Comparison of ENCODE assay signal across 29 cellular contexts in genomic region chr17:80688994-80689635, GRCh38.
A peak's percentile ranks its signal among the peaks of the same experiment; 100 is the strongest.
DNase-seq lines count a peak whose midpoint lies in the region; ATAC-seq, FAIRE-seq and TF ChIP-seq lines count a peak whose summit lies in the region.
"Had no signal": no experiment of that assay in that cellular context is flagged by ENCODE, and none has a peak within 500 bp of the region (broad histone marks: within the 10 kb centered on the region; RNA-seq: fewer than 3 reads in every experiment).

No MANE protein-coding gene starts in this region.

- H3K4me1 ChIP-seq in K562 (replicated peaks in 1 of 2; ENCODE audit: control insufficient read depth in 2 of 2, insufficient read depth in 2 of 2, low read length in 2 of 2), result peaks cover 19 to 20% of the 10 kb centered on the region in 2 experiments; a peak in 4 of 5 replicates
- H3K4me1 ChIP-seq in smooth muscle cell (ENCODE audit: low read depth), result no peaks in the 10 kb centered on the region
- H3K4me1 ChIP-seq: heart right ventricle, prostate gland, sigmoid colon had no signal

- peaks cover 54% of the 10 kb centered on the region for H4K20me1 ChIP-seq in K562 (replicated peaks; ENCODE audit: control insufficient read depth, insufficient read depth, low read length)
- peaks cover 72% of the 10 kb centered on the region for H4K20me1 ChIP-seq in smooth muscle cell (ENCODE audit: low read depth)

- H3K9me3 ChIP-seq in K562 (replicated peaks; ENCODE audit: control insufficient read depth, insufficient read depth, low read depth, low read length) (no peaks in the 10 kb centered on the region), smooth muscle cell (replicated peaks; ENCODE audit: low read depth) (no peaks in the 10 kb centered on the region)
- H3K9me3 ChIP-seq: heart right ventricle, prostate gland, sigmoid colon, tibial nerve had no signal

- peaks cover 5% of the 10 kb centered on the region for H3K9me1 ChIP-seq in K562 (ENCODE audit: control insufficient read depth, insufficient read depth, low read length)

- H3K27ac ChIP-seq in K562 (ENCODE audit: extremely low read depth, low read depth, low read length) (no peak overlapping the region), smooth muscle cell (ENCODE audit: low read depth) (no peak overlapping the region)
- H3K27ac ChIP-seq: brain microvascular endothelial cell, heart right ventricle, prostate gland, sigmoid colon, tibial nerve had no signal

- TF ChIP-seq POLR2A in K562 (conservative IDR thresholded peaks at IDR 0.05), result no peak

- peak overlapping the region; percentile 54 for H3K4me2 ChIP-seq in K562 (ENCODE audit: insufficient read depth, low read length)
- H3K4me2 ChIP-seq in smooth muscle cell, result peak overlapping the region; percentile 20

- H3K9ac ChIP-seq in K562 (ENCODE audit: insufficient read depth in 1 of 2, low read depth in 2 of 2, low read length in 2 of 2) (no peak overlapping the region), smooth muscle cell (ENCODE audit: low read depth) (no peak overlapping the region)

- TF ChIP-seq RAD21 in K562 (CRISPR knock-in tag; conservative IDR thresholded peaks at IDR 0.05 in 1 of 2, IDR thresholded peaks at IDR 0.05 in 1 of 2), result peak in 1 of 2 experiments; percentile 33; a peak in 2 of 4 replicates

- POLR2A ChIA-PET in K562 (lab: Yijun Ruan, JAX), result interaction anchor here (1.0 to 1.4 kb wide), 2 partner anchors 10 to 14 kb away, joined by 3 to 4 read pairs; no protein-coding TSS in a partner anchor

- peaks cover 5% of the 10 kb centered on the region for H3F3A ChIP-seq in smooth muscle cell (ENCODE audit: low read depth)

- H2AFZ ChIP-seq in K562 (ENCODE audit: low read depth, low read length) (no peak overlapping the region), smooth muscle cell (ENCODE audit: low read depth) (no peak overlapping the region)

- under 1% methylated on average over 15 of the region's 15 CpGs for WGBS in K562 (ENCODE audit: insufficient coverage, low coverage, missing lambda C conversion rate)
- 64% methylated on average over 15 of the region's 15 CpGs for WGBS in smooth muscle cell (ENCODE audit: low lambda C conversion rate)

- DNase-seq in NCI-H510A treated with DMSO at 0.1 percent for 48 hours (lab: John Stamatoyannopoulos, UW) (peak; percentile 53), NCI-H510A (lab: John Stamatoyannopoulos, UW) (no peak), OCI-M1 (lab: John Stamatoyannopoulos, UW) (peak; percentile 91), K562 (ENCODE audit: extremely low read depth in 1 of 4, low spot score in 3 of 4) (peak; percentile 73 to 90 (median 84)), smooth muscle cell (lab: John Stamatoyannopoulos, UW; ENCODE audit: unreplicated experiment) (no peak), GM20000 (ENCODE audit: low spot score) (no peak), 8988T (no peak)
- DNase-seq: activated CD4-positive, alpha-beta T cell treated with anti-CD3 and anti-CD28 coated beads for 1 hour; activated CD8-positive, alpha-beta T cell treated with anti-CD3 and anti-CD28 coated beads, Interleukin-2, amount 10 ng/mL, durations not matched to agents 7 days and 5 days; activated naive CD4-positive, alpha-beta T cell treated with anti-CD3 and anti-CD28 coated beads, Interleukin-2, amount 50 U/mL, for 16 hours; AML-193; amniotic stem cell; brain microvascular endothelial cell; CD4-positive, CD25-positive, alpha-beta regulatory T cell; cerebellar nuclear complex; foreskin melanocyte; heart right ventricle; KG1; NCI-H1105; NCI-H526 treated with DMSO at 0.1 percent for 48 hours; RPMI8226; sigmoid colon; stimulated activated CD4-positive, alpha-beta T cell treated with anti-CD3 and anti-CD28 coated beads, Interleukin-4, amount 100 ng/mL, for 24 hours; T-cell had no signal

- H3K27me3 ChIP-seq in K562 (ENCODE audit: control insufficient read depth in 2 of 2, insufficient read depth in 2 of 2, low read length in 2 of 2), result no peaks in the 10 kb centered on the region; a peak in 1 of 5 replicates
- no peaks in the 10 kb centered on the region for H3K27me3 ChIP-seq in smooth muscle cell (ENCODE audit: low read depth)
- H3K27me3 ChIP-seq: brain microvascular endothelial cell, heart right ventricle, sigmoid colon, tibial nerve had no signal

- TF ChIP-seq CTCF in K562 (IDR thresholded peaks at IDR 0.05 in 2 of 3, conservative IDR thresholded peaks at IDR 0.05 in 1 of 3; ENCODE audit: insufficient read depth in 2 of 3, low read depth in 1 of 3, low read length in 3 of 3) (peak in 1 of 3 experiments; percentile 26; a peak in 2 of 6 replicates), smooth muscle cell (IDR thresholded peaks at IDR 0.05; ENCODE audit: borderline replicate concordance, insufficient read depth, poor library complexity, severe bottlenecking) (no peak), GM20000 (IDR thresholded peaks at IDR 0.05; ENCODE audit: extremely low read depth, missing control alignments) (no peak)

- FAIRE-seq in K562 (lab: Jason Lieb, UNC), result peak; percentile 97
- FAIRE-seq: GM18507, keratinocyte had no signal

- ATAC-seq in K562 (peak; percentile 98), HG02852 (IDR thresholded peaks at IDR 0.05; ENCODE audit: unreplicated experiment) (no peak)
- ATAC-seq: activated CD8-positive, alpha-beta T cell treated with anti-CD3 and anti-CD28 coated beads, Interleukin-2, amount 10 ng/mL, durations not matched to agents 7 days and 5 days; heart right ventricle; T-cell had no signal

- no TSS peak for BruUV-seq in K562 (replicated peaks; lab: Mats Ljungman, UMichigan)

- intact Hi-C loops in K562 (cut with micrococcal nuclease), result no loop called here

- H3K4me3 ChIP-seq in K562 (no peak overlapping the region), smooth muscle cell (no peak overlapping the region)
- H3K4me3 ChIP-seq: heart right ventricle, prostate gland, sigmoid colon, tibial nerve had no signal

- peaks cover 46% of the 10 kb centered on the region for H3K79me2 ChIP-seq in K562 (ENCODE audit: control insufficient read depth, insufficient read depth, low read length)
- H3K79me2 ChIP-seq in smooth muscle cell (ENCODE audit: low read depth), result peaks cover 35% of the 10 kb centered on the region

- in situ Hi-C loops in K562 (cut with MboI), result no loop called here

- peak; percentile 77 for TF ChIP-seq EP300 in K562 (IDR thresholded peaks at IDR 0.05; ENCODE audit: low read length)

- CTCF ChIA-PET in K562 (lab: Yijun Ruan, JAX; ENCODE audit: low intra/inter-chr PET ratio), result no interaction called here

- H3K36me3 ChIP-seq in K562 (ENCODE audit: control insufficient read depth, insufficient read depth, low read length) (peaks cover 6% of the 10 kb centered on the region; the same call in 2 of the 3 replicates), smooth muscle cell (ENCODE audit: low read depth) (no peaks in the 10 kb centered on the region)
- H3K36me3 ChIP-seq: brain microvascular endothelial cell, prostate gland, sigmoid colon had no signal

TF ChIP-seq in K562, 482 proteins besides CTCF, POLR2A, EP300 and RAD21 (continues in another document):
- TF ChIP-seq MYBL2 (IDR thresholded peaks at IDR 0.05; ENCODE audit: low read depth), result no peak
- TF ChIP-seq MYBL2 (CRISPR knock-in tag; IDR thresholded peaks at IDR 0.05; ENCODE audit: borderline replicate concordance), result no peak
- no peak; the same call in 1 of the 2 replicates for TF ChIP-seq ZNF592 (IDR thresholded peaks at IDR 0.05)
- no peak for TF ChIP-seq ZSCAN29 (IDR thresholded peaks at IDR 0.05)
- TF ChIP-seq, protein P1, sequence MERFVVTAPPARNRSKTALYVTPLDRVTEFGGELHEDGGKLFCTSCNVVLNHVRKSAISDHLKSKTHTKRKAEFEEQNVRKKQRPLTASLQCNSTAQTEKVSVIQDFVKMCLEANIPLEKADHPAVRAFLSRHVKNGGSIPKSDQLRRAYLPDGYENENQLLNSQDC (CRISPR knock-in tag; IDR thresholded peaks at IDR 0.05), result no peak
- TF ChIP-seq PHTF2 (CRISPR knock-in tag; IDR thresholded peaks at IDR 0.05), result no peak
- no peak for TF ChIP-seq SMARCA5 (IDR thresholded peaks at IDR 0.05)

Comparison
In these comparisons a context has a peak if more than half of its experiments do, and no peak if none do; other contexts are left out.
1. DNase-seq: peak in NCI-H510A treated with DMSO at 0.1 percent for 48 hours (single experiment), OCI-M1 (single experiment) and K562 (4 of 4); none in NCI-H510A (single experiment), smooth muscle cell (single experiment), GM20000 (single experiment) and 8988T (single experiment).